ENCODE assay signal across 12 cellular contexts in the genomic region with DNA sequence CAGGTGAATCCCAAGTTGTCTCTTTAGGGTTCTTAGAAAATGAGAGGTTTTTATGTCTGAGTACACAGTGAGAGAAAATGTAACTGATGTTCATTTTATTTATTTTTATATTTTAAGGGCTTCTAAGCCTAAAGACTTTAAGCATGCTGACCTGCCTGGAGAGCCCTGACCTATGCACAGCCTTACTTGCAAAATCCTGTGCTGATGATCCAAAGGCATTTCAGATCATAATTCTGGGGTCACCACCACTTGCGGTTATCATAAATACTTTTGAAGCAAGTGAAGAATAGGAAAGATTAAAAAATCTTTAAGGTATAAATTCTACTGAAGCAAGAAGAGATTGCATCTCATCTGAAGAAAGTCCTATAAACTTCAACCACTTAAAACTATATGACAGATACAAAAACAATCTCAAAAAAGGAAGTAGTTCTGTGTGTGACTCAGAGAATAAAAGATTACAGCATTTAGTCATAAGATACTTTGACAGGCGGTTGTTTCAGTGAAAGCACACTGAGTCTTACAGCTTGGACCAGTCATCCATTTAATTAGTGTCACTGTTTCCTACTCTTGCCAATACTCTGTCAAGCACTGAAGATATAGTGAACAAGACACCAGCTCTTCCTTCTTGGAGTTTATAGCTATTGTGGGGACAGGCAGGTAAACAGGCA.
DNase-seq lines count a peak whose midpoint lies in the region; ATAC-seq, FAIRE-seq and TF ChIP-seq lines count a peak whose summit lies in the region.
"Had no signal": no experiment of that assay in that cellular context is flagged by ENCODE, and none has a peak within 500 bp of the region (broad histone marks: within the 10 kb centered on the region; RNA-seq: fewer than 3 reads in every experiment).

No MANE protein-coding gene starts in this region.

- H3K9me3 Mint-ChIP-seq in activated CD8-positive, alpha-beta T cell treated with anti-CD3 and anti-CD28 coated beads for 36 hours: no peaks in the 10 kb centered on the region
- H3K9me3 Mint-ChIP-seq in activated CD8-positive, alpha-beta T cell treated with anti-CD3 and anti-CD28 coated beads, Interleukin-2, amount 10 ng/mL, durations not matched to agents 7 days and 5 days (ENCODE audit: insufficient read depth): no peaks in the 10 kb centered on the region

- H3K4me3 ChIP-seq in Karpas-422 (ENCODE audit: low read length): no peak overlapping the region

- H2AFZ ChIP-seq in Karpas-422 (ENCODE audit: low read length): no peak overlapping the region

- no peak overlapping the region for H3K4me2 ChIP-seq in Karpas-422 (ENCODE audit: low read depth, low read length, poor library complexity, severe bottlenecking)

- peak; percentile 71 for ATAC-seq in activated CD8-positive, alpha-beta T cell treated with anti-CD3 and anti-CD28 coated beads for 36 hours
- no peak for ATAC-seq in activated CD8-positive, alpha-beta T cell treated with anti-CD3 and anti-CD28 coated beads, Interleukin-2, amount 10 ng/mL, durations not matched to agents 7 days and 5 days
- ATAC-seq in HG03175 (IDR thresholded peaks at IDR 0.05; ENCODE audit: unreplicated experiment): no peak

- H3K9me2 ChIP-seq in Karpas-422 (replicated peaks; ENCODE audit: insufficient read depth, low read length): peaks cover 4% of the 10 kb centered on the region; the same call in 1 of the 2 replicates

- no peaks in the 10 kb centered on the region for H3K36me3 Mint-ChIP-seq in activated CD8-positive, alpha-beta T cell treated with anti-CD3 and anti-CD28 coated beads for 36 hours (ENCODE audit: low read depth)
- H3K36me3 Mint-ChIP-seq in activated CD8-positive, alpha-beta T cell treated with anti-CD3 and anti-CD28 coated beads, Interleukin-2, amount 10 ng/mL, durations not matched to agents 7 days and 5 days (ENCODE audit: low read depth): no peaks in the 10 kb centered on the region

- POLR2A ChIA-PET in activated CD8-positive, alpha-beta T cell treated with anti-CD3 and anti-CD28 coated beads for 36 hours (lab: Charles Lee): no interaction called here
- POLR2A ChIA-PET in activated CD8-positive, alpha-beta T cell treated with anti-CD3 and anti-CD28 coated beads, Interleukin-2, amount 10 ng/mL, durations not matched to agents 7 days and 5 days (lab: Charles Lee): no interaction called here

- CTCF ChIA-PET in activated CD8-positive, alpha-beta T cell treated with anti-CD3 and anti-CD28 coated beads for 36 hours (lab: Charles Lee): no interaction called here
- CTCF ChIA-PET in activated CD8-positive, alpha-beta T cell treated with anti-CD3 and anti-CD28 coated beads, Interleukin-2, amount 10 ng/mL, durations not matched to agents 7 days and 5 days (lab: Charles Lee): no interaction called here

- no peaks in the 10 kb centered on the region for H3K4me1 ChIP-seq in Karpas-422 (ENCODE audit: low read length)
- H3K4me1 ChIP-seq: BE2C had no signal

- FAIRE-seq in GM12892 (lab: Jason Lieb, UNC): no peak
- FAIRE-seq: colon had no signal

- no peaks in the 10 kb centered on the region for H3K9me3 ChIP-seq in Karpas-422 (ENCODE audit: low read length)
- H3K9me3 ChIP-seq: BE2C had no signal

- TF ChIP-seq CTCF in activated CD8-positive, alpha-beta T cell treated with anti-CD3 and anti-CD28 coated beads for 36 hours (IDR thresholded peaks at IDR 0.05): no peak

- intact Hi-C loops in activated CD8-positive, alpha-beta T cell treated with anti-CD3 and anti-CD28 coated beads for 36 hours (cut with micrococcal nuclease): no loop called here

- H3K4me1 Mint-ChIP-seq in activated CD8-positive, alpha-beta T cell treated with anti-CD3 and anti-CD28 coated beads for 36 hours (ENCODE audit: low read depth): peaks cover 7% of the 10 kb centered on the region
- H3K4me1 Mint-ChIP-seq in activated CD8-positive, alpha-beta T cell treated with anti-CD3 and anti-CD28 coated beads, Interleukin-2, amount 10 ng/mL, durations not matched to agents 7 days and 5 days (ENCODE audit: low read depth): no peaks in the 10 kb centered on the region

- H3K27me3 ChIP-seq in Karpas-422 (ENCODE audit: low read length): no peaks in the 10 kb centered on the region
- H3K27me3 ChIP-seq: BE2C had no signal

- DNase-seq in activated CD8-positive, alpha-beta T cell treated with anti-CD3 and anti-CD28 coated beads for 36 hours: no peak
- DNase-seq in activated CD8-positive, alpha-beta T cell treated with anti-CD3 and anti-CD28 coated beads, Interleukin-2, amount 10 ng/mL, durations not matched to agents 7 days and 5 days: no peak
- DNase-seq in SIG-M5 (lab: John Stamatoyannopoulos, UW) (peak; percentile 5), fibroblast of the conjunctiva (ENCODE audit: low read depth) (peak; percentile 22), stromal cell of bone marrow (ENCODE audit: low read depth) (peak; percentile 74), GM12892 (ENCODE audit: insufficient read length) (no peak), Karpas-422 (no peak)
- DNase-seq: BE2C, NCI-H187 treated with DMSO at 0.1 percent for 48 hours, WERI-Rb-1 had no signal

- H3K79me2 ChIP-seq in Karpas-422 (ENCODE audit: low read length): no peaks in the 10 kb centered on the region

- H3K27ac Mint-ChIP-seq in activated CD8-positive, alpha-beta T cell treated with anti-CD3 and anti-CD28 coated beads for 36 hours: no peak overlapping the region
- H3K27ac Mint-ChIP-seq in activated CD8-positive, alpha-beta T cell treated with anti-CD3 and anti-CD28 coated beads, Interleukin-2, amount 10 ng/mL, durations not matched to agents 7 days and 5 days: no peak overlapping the region

- no peak overlapping the region for H3K9ac ChIP-seq in Karpas-422 (ENCODE audit: low read length)

- no peak for TF ChIP-seq POLR2A in GM12892 (IDR thresholded peaks at IDR 0.05; ENCODE audit: low read depth, low read length)

- peaks cover 1% of the 10 kb centered on the region for H3K27me3 Mint-ChIP-seq in activated CD8-positive, alpha-beta T cell treated with anti-CD3 and anti-CD28 coated beads for 36 hours
- no peaks in the 10 kb centered on the region for H3K27me3 Mint-ChIP-seq in activated CD8-positive, alpha-beta T cell treated with anti-CD3 and anti-CD28 coated beads, Interleukin-2, amount 10 ng/mL, durations not matched to agents 7 days and 5 days (ENCODE audit: low read depth)

- no peak overlapping the region for H3K27ac ChIP-seq in Karpas-422 (ENCODE audit: low read length)
- H3K27ac ChIP-seq: WERI-Rb-1 had no signal

- no peak overlapping the region for H3K4me3 Mint-ChIP-seq in activated CD8-positive, alpha-beta T cell treated with anti-CD3 and anti-CD28 coated beads for 36 hours
- H3K4me3 Mint-ChIP-seq in activated CD8-positive, alpha-beta T cell treated with anti-CD3 and anti-CD28 coated beads, Interleukin-2, amount 10 ng/mL, durations not matched to agents 7 days and 5 days: no peak overlapping the region

- H3K36me3 ChIP-seq in Karpas-422 (ENCODE audit: insufficient read depth, low read length): no peaks in the 10 kb centered on the region
- H3K36me3 ChIP-seq: BE2C, WERI-Rb-1 had no signal

- no peaks in the 10 kb centered on the region for H4K20me1 ChIP-seq in Karpas-422 (ENCODE audit: insufficient read depth, low read depth, low read length)

Comparison
In these comparisons a context has a peak if more than half of its experiments do, and no peak if none do; other contexts are left out.
1. DNase-seq: peak in SIG-M5 (single experiment), fibroblast of the conjunctiva (single experiment) and stromal cell of bone marrow (single experiment); none in activated CD8-positive, alpha-beta T cell treated with anti-CD3 and anti-CD28 coated beads for 36 hours (single experiment), activated CD8-positive, alpha-beta T cell treated with anti-CD3 and anti-CD28 coated beads, Interleukin-2, amount 10 ng/mL, durations not matched to agents 7 days and 5 days (single experiment), GM12892 (single experiment) and Karpas-422 (single experiment).